8 cellular contexts compared by ENCODE assay signal in the genomic region with DNA sequence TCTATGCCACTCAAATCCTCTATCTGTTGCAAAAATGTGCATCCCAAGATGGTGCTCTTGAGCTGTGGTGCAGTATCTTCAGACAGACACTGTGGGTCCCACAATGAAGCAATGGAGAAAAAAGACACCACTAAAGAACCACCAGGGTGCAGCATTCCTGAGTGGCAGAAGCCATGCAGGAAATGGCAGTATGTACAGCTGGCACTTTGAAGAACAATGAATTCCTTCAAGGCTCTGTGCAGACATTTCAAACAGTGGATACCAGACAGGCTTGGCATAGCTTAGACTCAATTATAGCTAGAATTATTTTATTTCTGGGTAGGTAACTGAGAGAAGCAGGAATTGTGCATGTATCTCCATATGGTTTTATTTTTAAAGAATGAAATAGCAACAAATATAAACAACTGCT. TPM values are rescaled to one million over a fixed set of nuclear protein-coding genes. Genes with fewer than 3 reads are reported as not detected.
DNase-seq lines count a peak whose midpoint lies in the region; ATAC-seq and TF ChIP-seq lines count a peak whose summit lies in the region.

No MANE protein-coding gene starts in this region.

- peak; percentile 90 for ATAC-seq in HG02610 (IDR thresholded peaks at IDR 0.05; ENCODE audit: unreplicated experiment)
- peak; percentile 53 for ATAC-seq in aorta (ENCODE audit: low FRiP score)

- TF ChIP-seq CTCF in GM12874 (IDR thresholded peaks at IDR 0.05; ENCODE audit: insufficient read depth, low read depth, low read length) = peak; percentile 40; the same call in 1 of the 2 replicates
- TF ChIP-seq CTCF in MM.1S (IDR thresholded peaks at IDR 0.05; ENCODE audit: low read length) = peak; percentile 90
- peak; percentile 37 for TF ChIP-seq CTCF in colonic mucosa (IDR thresholded peaks at IDR 0.05)

- H3K4me3 ChIP-seq in MM.1S (ENCODE audit: low read length) (no peak overlapping the region), colonic mucosa (no peak overlapping the region), aorta (ENCODE audit: low read length in 2 of 2) (no peak overlapping the region)

- no peaks in the 10 kb centered on the region for H3K9me3 ChIP-seq in MM.1S (replicated peaks; ENCODE audit: insufficient read depth, low read length)
- H3K9me3 ChIP-seq in colonic mucosa = no peaks in the 10 kb centered on the region
- H3K9me3 ChIP-seq in aorta (ENCODE audit: control insufficient read depth, low read length) = no peaks in the 10 kb centered on the region

- no peaks in the 10 kb centered on the region for H3F3A ChIP-seq in MM.1S (ENCODE audit: insufficient read depth, low read length)

- peak overlapping the region; percentile 10; the same call in 1 of the 2 replicates for H3K4me2 ChIP-seq in MM.1S (ENCODE audit: low read depth, low read length)

- H3K9ac ChIP-seq in MM.1S (ENCODE audit: low read length) (no peak overlapping the region), colonic mucosa (ENCODE audit: low read depth in 2 of 2, low read length in 2 of 2) (no peak overlapping the region)

- peak; percentile 87 for DNase-seq in AG08395 (ENCODE audit: low spot score)
- DNase-seq in MM.1S = peak; percentile 80
- peak; percentile 86 to 90 for DNase-seq in SHP77 (lab: John Stamatoyannopoulos, UW)
- peak; percentile 55 for DNase-seq in colonic mucosa
- DNase-seq in lung microvascular endothelial cell (ENCODE audit: low read depth in 2 of 2) = peak; percentile 88 to 91
- DNase-seq in aorta = no peak

- H3K79me2 ChIP-seq in MM.1S (ENCODE audit: low read length) = no peaks in the 10 kb centered on the region

- H3K36me3 ChIP-seq in MM.1S (replicated peaks; ENCODE audit: insufficient read depth, low read length) (no peaks in the 10 kb centered on the region), colonic mucosa (no peaks in the 10 kb centered on the region), aorta (ENCODE audit: control insufficient read depth in 1 of 2, insufficient read depth in 2 of 2, low read length in 1 of 2) (no peaks in the 10 kb centered on the region)

- no peaks in the 10 kb centered on the region for H4K20me1 ChIP-seq in MM.1S (ENCODE audit: insufficient read depth, low read length)

- no peaks in the 10 kb centered on the region for H3K9me2 ChIP-seq in MM.1S (replicated peaks; ENCODE audit: insufficient read depth, low read length)

- intact Hi-C loops in colonic mucosa (cut with DNase I) (loop anchor here (5.0 kb wide), 1 partner anchor 112 kb away; no protein-coding TSS in a partner anchor), aorta (cut with DNase I) (loop anchor here in 1 of 2 donors (5.0 kb wide), 1 partner anchor 112 kb away; no protein-coding TSS in a partner anchor)

- 0 out of 2 replicates have a peak overlapping the region, but pooled peaks have one; percentile 4 for H2AFZ ChIP-seq in MM.1S (ENCODE audit: low read length)

- H3K4me1 ChIP-seq in MM.1S (ENCODE audit: low read length) (no peaks in the 10 kb centered on the region), colonic mucosa (no peaks in the 10 kb centered on the region), aorta (ENCODE audit: control insufficient read depth in 1 of 2, insufficient read depth in 2 of 2, low read length in 2 of 2) (peaks cover 0 to 2% of the 10 kb centered on the region in 2 donors)

- H3K27me3 ChIP-seq in MM.1S (replicated peaks; ENCODE audit: insufficient read depth, low read length) = no peaks in the 10 kb centered on the region
- no peaks in the 10 kb centered on the region for H3K27me3 ChIP-seq in colonic mucosa
- no peaks in the 10 kb centered on the region for H3K27me3 ChIP-seq in aorta (ENCODE audit: control insufficient read depth in 1 of 2, insufficient read depth in 2 of 2, low read length in 1 of 2)

- H3K27ac ChIP-seq in MM.1S (ENCODE audit: low read length) (no peak overlapping the region), colonic mucosa (peak overlapping the region; percentile 10), aorta (ENCODE audit: low read depth in 1 of 2, low read length in 2 of 2) (peak overlapping the region in 1 of 2 donors; percentile 57)

RNA-seq across cellular contexts. Expression of gene HDAC2, which starts 24.0 kb away (rescaled TPM):
- total RNA-seq in colonic mucosa (10 to 100 TPM; 79.8 to 95.0 TPM), lung microvascular endothelial cell (40.3 and 48.0 TPM in 2 replicates), aorta (10 to 100 TPM; 57.1 to 61.5 TPM)
- 10 to 100 TPM; 42.3 to 54.5 TPM for polyA plus RNA-seq in aorta

Comparison
In these comparisons a context has a peak if more than half of its experiments do, and no peak if none do; other contexts are left out.
1. DNase-seq: peak in AG08395 (single experiment), MM.1S (single experiment), SHP77 (2 of 2), colonic mucosa (single experiment) and lung microvascular endothelial cell (2 of 2); none in aorta (0 of 2).
2. CTCF ChIP-seq: peak in every context shown above with its lines; median percentile 90 in MM.1S; 40 in GM12874; 37 in colonic mucosa.